Comparison of ENCODE assay signal across 33 cellular contexts in genomic region chr16:5917436-5917835, GRCh38.
"Had no signal": no experiment of that assay in that cellular context is flagged by ENCODE, and none has a peak within 500 bp of the region (broad histone marks: within the 10 kb centered on the region; RNA-seq: fewer than 3 reads in every experiment).

No MANE protein-coding gene starts in this region.

- H3K4me3 ChIP-seq: ascending aorta, body of pancreas, breast epithelium, MG63, Peyer's patch, SJCRH30, SK-N-MC had no signal

- H3K36me3 ChIP-seq: ascending aorta, breast epithelium, MG63, Peyer's patch, SJCRH30 had no signal

- DNase-seq: activated CD4-positive, alpha-beta T cell treated with anti-CD3 and anti-CD28 coated beads, Interleukin-2, amount 10 ng/mL, durations not matched to agents 24 days and 14 days; activated CD4-positive, alpha-beta T cell treated with anti-CD3 and anti-CD28 coated beads, Interleukin-2, amount 50 U/mL, for 4 hours; activated CD8-positive, alpha-beta T cell treated with anti-CD3 and anti-CD28 coated beads for 36 hours; activated effector memory CD4-positive, alpha-beta T cell treated with anti-CD3 and anti-CD28 coated beads, Interleukin-2, amount 50 U/mL, for 16 hours; activated naive CD4-positive, alpha-beta T cell; activated naive CD8-positive, alpha-beta T cell treated with anti-CD3 and anti-CD28 coated beads, Interleukin-2, amount 10 ng/mL, durations not matched to agents 7 days and 5 days; activated T-cell treated with anti-CD3 and anti-CD28 coated beads, Interleukin-2, amount 50 U/mL, for 1 hour; activated T-cell treated with anti-CD3 and anti-CD28 coated beads, Interleukin-2, amount 50 U/mL, for 72 hours; amygdala; body of pancreas; Kasumi-1; KG1; MG63; NCI-H1048; NCI-H1105 treated with DMSO at 0.1 percent for 48 hours; NCI-H1436; NCI-H1694; NCI-H1930; NCI-H2081 treated with DMSO at 0.1 percent for 48 hours; NCI-H345; NCI-H524 treated with DMSO at 0.1 percent for 48 hours; PC-3; Right ventricle myocardium superior; RPMI8226; SJCRH30 had no signal

- H3K27ac Mint-ChIP-seq: activated CD4-positive, alpha-beta T cell treated with anti-CD3 and anti-CD28 coated beads, Interleukin-2, amount 10 ng/mL, durations not matched to agents 24 days and 14 days; activated CD8-positive, alpha-beta T cell treated with anti-CD3 and anti-CD28 coated beads for 36 hours; activated naive CD4-positive, alpha-beta T cell treated with anti-CD3 and anti-CD28 coated beads, Interleukin-2, amount 50 U/mL, for 24 hours; activated naive CD8-positive, alpha-beta T cell treated with anti-CD3 and anti-CD28 coated beads, Interleukin-2, amount 10 ng/mL, durations not matched to agents 7 days and 5 days; activated T-cell treated with anti-CD3 and anti-CD28 coated beads, Interleukin-2, amount 50 U/mL, for 72 hours; activated T-helper 17 cell treated with anti-CD3 and anti-CD28 coated beads, Interleukin-2, amount 50 U/mL, for 72 hours; T-helper 1 cell treated with Interleukin-12 subunit alpha and Interleukin-12 subunit beta and Interleukin-4 antibody, amounts not matched to agents 30 μg/mL and 1 μg/mL, for 36 hours; T-helper 2 cell treated with Interferon-gamma antibody and Interleukin-4, amounts not matched to agents 5 μg/mL and 100 μg/mL, for 36 hours had no signal

- H3K36me3 Mint-ChIP-seq: activated naive CD4-positive, alpha-beta T cell treated with anti-CD3 and anti-CD28 coated beads, Interleukin-2, amount 50 U/mL, for 24 hours; activated naive CD8-positive, alpha-beta T cell treated with anti-CD3 and anti-CD28 coated beads, Interleukin-2, amount 10 ng/mL, durations not matched to agents 7 days and 5 days had no signal

- H3K9me3 ChIP-seq: ascending aorta, body of pancreas, breast epithelium, MG63, Peyer's patch, SJCRH30 had no signal

- H3K4me1 Mint-ChIP-seq: activated CD4-positive, alpha-beta T cell treated with anti-CD3 and anti-CD28 coated beads, Interleukin-2, amount 10 ng/mL, durations not matched to agents 24 days and 14 days; activated naive CD4-positive, alpha-beta T cell treated with anti-CD3 and anti-CD28 coated beads, Interleukin-2, amount 50 U/mL, for 24 hours; activated naive CD8-positive, alpha-beta T cell treated with anti-CD3 and anti-CD28 coated beads, Interleukin-2, amount 10 ng/mL, durations not matched to agents 7 days and 5 days; activated T-helper 17 cell treated with anti-CD3 and anti-CD28 coated beads, Interleukin-2, amount 50 U/mL, for 72 hours had no signal

- H3K27me3 Mint-ChIP-seq: activated CD4-positive, alpha-beta T cell treated with anti-CD3 and anti-CD28 coated beads, Interleukin-2, amount 10 ng/mL, durations not matched to agents 24 days and 14 days; activated naive CD8-positive, alpha-beta T cell treated with anti-CD3 and anti-CD28 coated beads, Interleukin-2, amount 10 ng/mL, durations not matched to agents 7 days and 5 days had no signal

- H3K4me1 ChIP-seq: ascending aorta, body of pancreas, breast epithelium, Peyer's patch, SJCRH30 had no signal

- H3K4me3 Mint-ChIP-seq: activated CD4-positive, alpha-beta T cell treated with anti-CD3 and anti-CD28 coated beads, Interleukin-2, amount 10 ng/mL, durations not matched to agents 24 days and 14 days; activated CD8-positive, alpha-beta T cell treated with anti-CD3 and anti-CD28 coated beads for 36 hours; activated naive CD4-positive, alpha-beta T cell treated with anti-CD3 and anti-CD28 coated beads, Interleukin-2, amount 50 U/mL, for 24 hours; activated naive CD8-positive, alpha-beta T cell treated with anti-CD3 and anti-CD28 coated beads, Interleukin-2, amount 10 ng/mL, durations not matched to agents 7 days and 5 days; activated T-cell treated with anti-CD3 and anti-CD28 coated beads, Interleukin-2, amount 50 U/mL, for 72 hours; activated T-helper 17 cell treated with anti-CD3 and anti-CD28 coated beads, Interleukin-2, amount 50 U/mL, for 72 hours; T-helper 1 cell treated with Interleukin-12 subunit alpha and Interleukin-12 subunit beta and Interleukin-4 antibody, amounts not matched to agents 30 μg/mL and 1 μg/mL, for 36 hours; T-helper 2 cell treated with Interferon-gamma antibody and Interleukin-4, amounts not matched to agents 5 μg/mL and 100 μg/mL, for 36 hours had no signal

- H3K27me3 ChIP-seq: ascending aorta, breast epithelium, MG63, Peyer's patch, SJCRH30 had no signal

- ATAC-seq: activated CD8-positive, alpha-beta T cell treated with anti-CD3 and anti-CD28 coated beads for 36 hours; activated T-cell treated with anti-CD3 and anti-CD28 coated beads, Interleukin-2, amount 50 U/mL, for 72 hours; activated T-helper 17 cell treated with anti-CD3 and anti-CD28 coated beads, Interleukin-2, amount 50 U/mL, for 72 hours; body of pancreas; PC-3 had no signal

- H3K27ac ChIP-seq: ascending aorta, body of pancreas, breast epithelium, Peyer's patch, SJCRH30, SK-N-MC had no signal
